In the genomic region with DNA sequence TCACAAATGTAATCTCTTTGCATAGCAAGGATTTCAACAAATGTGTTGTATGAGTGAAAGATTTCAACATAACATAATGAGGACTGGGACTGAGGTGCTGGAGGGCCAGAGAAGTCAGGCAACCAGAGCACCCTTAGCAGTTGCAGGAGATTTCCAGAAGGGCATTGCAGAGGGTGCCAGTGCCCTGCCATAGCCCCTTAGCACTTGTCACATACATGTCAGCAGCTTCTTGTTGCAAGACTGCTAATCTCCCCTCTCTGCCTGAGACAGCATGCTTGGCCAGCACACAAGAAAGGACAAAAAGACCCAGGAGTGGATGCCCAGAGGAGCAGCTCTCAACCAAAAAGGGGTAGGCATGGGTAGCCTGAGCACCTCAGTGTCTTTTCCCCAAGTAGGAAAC, we compare ENCODE assay signal across 33 cellular contexts. TPM values are rescaled to one million over a fixed set of nuclear protein-coding genes. Genes with fewer than 3 reads are reported as not detected.
"Had no signal": no experiment of that assay in that cellular context is flagged by ENCODE, and none has a peak within 500 bp of the region (broad histone marks: within the 10 kb centered on the region; RNA-seq: fewer than 3 reads in every experiment).

No MANE protein-coding gene starts in this region.

- H3K4me3 ChIP-seq: cardiac muscle cell, heart right ventricle, left lung, skin epidermis, thoracic aorta had no signal

- DNase-seq: activated CD4-positive, alpha-beta T cell treated with anti-CD3 and anti-CD28 coated beads for 1 hour; activated CD4-positive, alpha-beta T cell treated with anti-CD3 and anti-CD28 coated beads, Interleukin-2, amount 50 U/mL, for 1 hour; activated CD8-positive, alpha-beta T cell treated with anti-CD3 and anti-CD28 coated beads for 36 hours; activated gamma-delta T cell treated with Interleukin-2 at 50 U/mL for 16 hours; activated naive CD8-positive, alpha-beta T cell treated with anti-CD3 and anti-CD28 coated beads, Interleukin-2, amount 50 U/mL, for 24 hours; activated T-cell treated with anti-CD3 and anti-CD28 coated beads, Interleukin-2, amount 50 U/mL, for 4 hours; amygdala; cortex of kidney; heart right ventricle; left lung; midbrain; naive thymus-derived CD4-positive, alpha-beta T cell; stimulated activated CD4-positive, alpha-beta T cell treated with anti-CD3 and anti-CD28 coated beads, Interleukin-12 subunit alpha, Interleukin-12 subunit beta, amount 100 ng/mL, for 4 hours; stimulated activated CD4-positive, alpha-beta T cell treated with anti-CD3 and anti-CD28 coated beads, Interleukin-4, amount 100 ng/mL, for 1 hour; T-helper 17 cell; T1000; trophoblast cell had no signal

- FAIRE-seq: urothelium cell line had no signal

- H3K9me3 ChIP-seq: left lung, thoracic aorta had no signal

- ATAC-seq: activated CD8-positive, alpha-beta T cell treated with anti-CD3 and anti-CD28 coated beads for 36 hours; activated naive CD8-positive, alpha-beta T cell treated with anti-CD3 and anti-CD28 coated beads, Interleukin-2, amount 50 U/mL, for 24 hours; activated T-cell treated with anti-CD3 and anti-CD28 coated beads, Interleukin-2, amount 50 U/mL, for 4 hours; activated T-helper 17 cell treated with anti-CD3 and anti-CD28 coated beads, Interleukin-2, amount 50 U/mL, for 72 hours; esophagus mucosa; left lung; naive thymus-derived CD4-positive, alpha-beta T cell; sciatic nerve; SK-N-SH treated with all-trans-retinoic acid at 6 μM for 48 hours; T-helper 17 cell had no signal

- H3K4me1 Mint-ChIP-seq: activated naive CD4-positive, alpha-beta T cell treated with anti-CD3 and anti-CD28 coated beads, Interleukin-2, amount 50 U/mL, for 24 hours; activated naive CD8-positive, alpha-beta T cell treated with anti-CD3 and anti-CD28 coated beads, Interleukin-2, amount 50 U/mL, for 24 hours; activated T-helper 17 cell treated with anti-CD3 and anti-CD28 coated beads, Interleukin-2, amount 50 U/mL, for 72 hours; naive thymus-derived CD4-positive, alpha-beta T cell; T-helper 17 cell had no signal

- H3K27me3 Mint-ChIP-seq: activated CD8-positive, alpha-beta T cell treated with anti-CD3 and anti-CD28 coated beads for 36 hours; activated naive CD4-positive, alpha-beta T cell treated with anti-CD3 and anti-CD28 coated beads, Interleukin-2, amount 50 U/mL, for 24 hours; activated naive CD8-positive, alpha-beta T cell treated with anti-CD3 and anti-CD28 coated beads, Interleukin-2, amount 50 U/mL, for 24 hours; activated T-helper 17 cell treated with anti-CD3 and anti-CD28 coated beads, Interleukin-2, amount 50 U/mL, for 72 hours; stimulated activated naive CD8-positive, alpha-beta T cell treated with anti-CD3 and anti-CD28 coated beads, Interleukin-15, Interleukin-2, amounts not matched to agents 100 ng/mL and 50 ng/mL, for 24 hours; T-helper 17 cell had no signal

- H3K9me3 Mint-ChIP-seq: activated naive CD4-positive, alpha-beta T cell treated with anti-CD3 and anti-CD28 coated beads, Interleukin-2, amount 50 U/mL, for 24 hours; neural crest cell had no signal

- H3K27ac ChIP-seq: cardiac muscle cell, foreskin keratinocyte, heart right ventricle, left lung, skin epidermis, thoracic aorta had no signal

- H3K27me3 ChIP-seq: cardiac muscle cell, foreskin keratinocyte, heart right ventricle, left lung had no signal

- H3K4me3 Mint-ChIP-seq: activated CD8-positive, alpha-beta T cell treated with anti-CD3 and anti-CD28 coated beads for 36 hours; activated naive CD4-positive, alpha-beta T cell treated with anti-CD3 and anti-CD28 coated beads, Interleukin-2, amount 50 U/mL, for 24 hours; activated naive CD8-positive, alpha-beta T cell treated with anti-CD3 and anti-CD28 coated beads, Interleukin-2, amount 50 U/mL, for 24 hours; activated T-cell treated with anti-CD3 and anti-CD28 coated beads, Interleukin-2, amount 50 U/mL, for 4 hours; activated T-helper 17 cell treated with anti-CD3 and anti-CD28 coated beads, Interleukin-2, amount 50 U/mL, for 72 hours; naive thymus-derived CD4-positive, alpha-beta T cell; neural crest cell; stimulated activated naive CD8-positive, alpha-beta T cell treated with anti-CD3 and anti-CD28 coated beads, Interleukin-15, Interleukin-2, amounts not matched to agents 100 ng/mL and 50 ng/mL, for 24 hours; T-helper 17 cell; WTC11 had no signal

- H3K4me1 ChIP-seq: heart right ventricle, left lung had no signal

- H3K27ac Mint-ChIP-seq: activated CD8-positive, alpha-beta T cell treated with anti-CD3 and anti-CD28 coated beads for 36 hours; activated naive CD4-positive, alpha-beta T cell treated with anti-CD3 and anti-CD28 coated beads, Interleukin-2, amount 50 U/mL, for 24 hours; activated naive CD8-positive, alpha-beta T cell treated with anti-CD3 and anti-CD28 coated beads, Interleukin-2, amount 50 U/mL, for 24 hours; activated T-helper 17 cell treated with anti-CD3 and anti-CD28 coated beads, Interleukin-2, amount 50 U/mL, for 72 hours; naive thymus-derived CD4-positive, alpha-beta T cell; stimulated activated naive CD8-positive, alpha-beta T cell treated with anti-CD3 and anti-CD28 coated beads, Interleukin-15, Interleukin-2, amounts not matched to agents 100 ng/mL and 50 ng/mL, for 24 hours; T-helper 17 cell had no signal

- H3K36me3 ChIP-seq: cardiac muscle cell, heart right ventricle, left lung, thoracic aorta had no signal

- H3K36me3 Mint-ChIP-seq: activated naive CD4-positive, alpha-beta T cell treated with anti-CD3 and anti-CD28 coated beads, Interleukin-2, amount 50 U/mL, for 24 hours; naive thymus-derived CD4-positive, alpha-beta T cell; WTC11 had no signal

RNA-seq across cellular contexts. Expression of gene BBOX1, which starts 43.2 kb away (rescaled TPM):
- total RNA-seq: activated CD8-positive, alpha-beta T cell treated with anti-CD3 and anti-CD28 coated beads for 36 hours; activated T-cell treated with anti-CD3 and anti-CD28 coated beads, Interleukin-2, amount 50 U/mL, for 4 hours; activated T-helper 17 cell treated with anti-CD3 and anti-CD28 coated beads, Interleukin-2, amount 50 U/mL, for 72 hours; cardiac muscle cell; foreskin keratinocyte; glomerular endothelial cell; naive thymus-derived CD4-positive, alpha-beta T cell; neural crest cell; posterior vena cava; subcutaneous adipose tissue; T-helper 17 cell; thoracic aorta; WTC11 had no signal
- polyA plus RNA-seq: cardiac muscle cell; foreskin keratinocyte; heart right ventricle; naive thymus-derived CD4-positive, alpha-beta T cell had no signal
